ENCODE assay signal across 8 cellular contexts in the genomic region with DNA sequence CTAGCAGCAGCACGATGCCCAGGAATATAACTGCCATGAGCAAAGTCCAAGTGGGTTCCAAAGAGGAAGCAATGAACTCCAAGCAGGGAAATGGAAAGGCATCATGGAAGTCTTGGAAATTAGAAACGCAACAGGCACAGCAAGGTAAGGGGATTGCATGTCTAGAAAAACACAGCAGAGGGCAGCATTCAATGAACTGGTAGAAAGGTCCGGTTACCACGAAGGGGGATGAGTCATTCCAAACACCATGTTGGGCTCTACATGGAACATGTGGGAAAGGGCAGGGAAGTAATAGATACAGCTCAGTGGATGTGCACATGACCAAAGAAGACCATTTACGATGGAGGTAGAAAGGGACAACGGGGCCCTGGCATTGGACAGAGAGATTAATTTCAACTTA. TPM values are rescaled to one million over a fixed set of nuclear protein-coding genes. Genes with fewer than 3 reads are reported as not detected.
DNase-seq lines count a peak whose midpoint lies in the region; ATAC-seq and TF ChIP-seq lines count a peak whose summit lies in the region.

No MANE protein-coding gene starts in this region.

- 0 out of 2 replicates have a peak, but pooled peaks cover 4% of the 10 kb centered on the region for H4K20me1 ChIP-seq in DOHH2 (ENCODE audit: control insufficient read depth, insufficient read depth, low read depth, low read length)

- no TSS peak for BruUV-seq in Panc1 (replicated peaks; lab: Mats Ljungman, UMichigan)

- intact Hi-C loops in Panc1 (cut with micrococcal nuclease; ENCODE audit: unreplicated experiment) (no loop called here), spleen (cut with DNase I; ENCODE audit: low total_unique reads) (no loop called here)

- POLR2A ChIA-PET in Panc1 (lab: Charles Lee) = no interaction called here

- H3F3A ChIP-seq in DOHH2 (ENCODE audit: control insufficient read depth, insufficient read depth) = no peaks in the 10 kb centered on the region

- in situ Hi-C loops in Panc1 (cut with HindIII; ENCODE audit: low pct_unique_long_range_greater_than_20kb, low sequenced_read_pairs) = no loop called here

- H3K36me3 ChIP-seq in DOHH2 (ENCODE audit: control insufficient read depth, low read length) (no peaks in the 10 kb centered on the region), Panc1 (ENCODE audit: control insufficient read depth, insufficient read depth, low read length) (no peaks in the 10 kb centered on the region), cardiac muscle cell (peaks cover 27% of the 10 kb centered on the region), upper lobe of left lung (no peaks in the 10 kb centered on the region), spleen (no peaks in the 10 kb centered on the region)

- H3K9me3 ChIP-seq in DOHH2 (ENCODE audit: control insufficient read depth, insufficient read depth, low read length) (no peaks in the 10 kb centered on the region), Panc1 (ENCODE audit: control insufficient read depth, insufficient read depth, low read depth, low read length) (no peaks in the 10 kb centered on the region), cardiac muscle cell (ENCODE audit: low read depth) (no peaks in the 10 kb centered on the region), upper lobe of left lung (no peaks in the 10 kb centered on the region), spleen (no peaks in the 10 kb centered on the region)

- H3K4me3 ChIP-seq in DOHH2 (ENCODE audit: low read length) = no peak overlapping the region
- H3K4me3 ChIP-seq in Panc1 (ENCODE audit: low read depth in 2 of 2, low read length in 2 of 2) = no peak overlapping the region
- H3K4me3 ChIP-seq in cardiac muscle cell = no peak overlapping the region
- H3K4me3 ChIP-seq in upper lobe of left lung = no peak overlapping the region
- H3K4me3 ChIP-seq in spleen = no peak overlapping the region

- H3K4me1 ChIP-seq in DOHH2 (ENCODE audit: control insufficient read depth, low read length) (no peaks in the 10 kb centered on the region), Panc1 (ENCODE audit: control insufficient read depth, insufficient read depth, low read length) (no peaks in the 10 kb centered on the region), cardiac muscle cell (ENCODE audit: low read depth) (peaks cover 44% of the 10 kb centered on the region), upper lobe of left lung (peaks cover 0 to 5% (median 0%) of the 10 kb centered on the region in 4 donors), spleen (peaks cover 0 to 4% (median 0%) of the 10 kb centered on the region in 6 donors)

- CTCF ChIA-PET in Panc1 (lab: Charles Lee) = interaction anchor here (1.0 kb wide), 1 partner anchor 15 kb away, joined by 4 read pairs; no protein-coding TSS in a partner anchor

- TF ChIP-seq EP300 in upper lobe of left lung (IDR thresholded peaks at IDR 0.05) = no peak

- DNase-seq in HT1080 (ENCODE audit: low read depth) (peak; percentile 68), Panc1 (ENCODE audit: low read depth, low spot score) (no peak), cardiac muscle cell (ENCODE audit: low read depth in 1 of 2, low spot score in 1 of 2) (peak; percentile 55 to 67), upper lobe of left lung (peak in 1 of 2 donors; percentile 42), spleen (no peak), anterior cingulate cortex (lab: John Stamatoyannopoulos, UW) (no peak), hippocampal formation (lab: John Stamatoyannopoulos, UW) (no peak)

- H3K4me2 ChIP-seq in DOHH2 (ENCODE audit: low read length) = no peak overlapping the region

- no peaks in the 10 kb centered on the region for H3K79me2 ChIP-seq in DOHH2 (ENCODE audit: control insufficient read depth, low read length)

- ATAC-seq in Panc1 (no peak), upper lobe of left lung (ENCODE audit: low FRiP score in 2 of 2) (peak; percentile 24 to 50)

- H3K27me3 ChIP-seq in DOHH2 (ENCODE audit: control insufficient read depth, low read length) (peaks cover 84% of the 10 kb centered on the region), Panc1 (ENCODE audit: control insufficient read depth, insufficient read depth, low read length) (peaks cover 3% of the 10 kb centered on the region; the same call in 1 of the 2 replicates), cardiac muscle cell (no peaks in the 10 kb centered on the region), upper lobe of left lung (no peaks in the 10 kb centered on the region), spleen (replicated peaks in 1 of 7) (peaks cover 0 to 50% (median 0%) of the 10 kb centered on the region in 7 donors)

- H3K27ac ChIP-seq in DOHH2 (ENCODE audit: low read depth, low read length) (no peak overlapping the region), Panc1 (ENCODE audit: low read length) (no peak overlapping the region), cardiac muscle cell (no peak overlapping the region), upper lobe of left lung (no peak overlapping the region), spleen (no peak overlapping the region)

- 49 to 56% methylated on average over 6 of the region's 6 CpGs for WGBS in upper lobe of left lung, 2 donors
- 41 to 51% (median 47%) methylated on average over 6 of the region's 6 CpGs for WGBS in spleen, 5 donors

- TF ChIP-seq POLR2A in upper lobe of left lung (IDR thresholded peaks at IDR 0.05) (no peak), spleen (IDR thresholded peaks at IDR 0.05) (no peak)

- no peaks in the 10 kb centered on the region for H3K9me2 ChIP-seq in DOHH2 (replicated peaks; ENCODE audit: control insufficient read depth, low read length)

- TF ChIP-seq CTCF in DOHH2 (IDR thresholded peaks at IDR 0.05; ENCODE audit: low read depth, low read length, poor library complexity, severe bottlenecking) (peak; percentile 52), Panc1 (IDR thresholded peaks at IDR 0.05) (peak; percentile 43), cardiac muscle cell (IDR thresholded peaks at IDR 0.05; ENCODE audit: low read depth, low read length) (peak; percentile 34), upper lobe of left lung (IDR thresholded peaks at IDR 0.05) (peak in 5 of 6 experiments; percentile 35 to 59 (median 49)), spleen (IDR thresholded peaks at IDR 0.05 in 8 of 11, conservative IDR thresholded peaks at IDR 0.05 in 3 of 11) (peak in 1 of 11 experiments; percentile 24)

RNA-seq across cellular contexts. Expression of gene RXRG, which starts 36.4 kb away (rescaled TPM):
- total RNA-seq in HT1080 (2014; rRNA removed; shearing (Covaris generic)) = not detected in 2 replicates
- not detected in 2 replicates for polyA plus RNA-seq in HT1080 (2015; cell fraction: cytosol; rRNA removed)
- polyA plus RNA-seq in HT1080 (2015; cell fraction: nucleus; rRNA removed) = not detected in 2 replicates
- total RNA-seq in Panc1 (2021; ENCODE audit: unreplicated experiment) (not detected), cardiac muscle cell (247 and 285 TPM in 2 replicates), upper lobe of left lung (1 to 10 TPM in 4 of 6 donors, not detected in 2; 2.3 to 6.1 (median 3.4) TPM), spleen (under 1 TPM in 4 of 7 donors, not detected in 3; 0.34 to 0.98 (median 0.54) TPM)
- polyA plus RNA-seq in Panc1 (2012; ENCODE audit: insufficient read length) = not detected
- polyA plus RNA-seq in cardiac muscle cell (296 and 429 TPM in 2 replicates), spleen (under 1 TPM in 2 of 3 donors, not detected in 1; 0.12 to 0.42 TPM)

RNA-seq across cellular contexts. Expression of gene LMX1A, which starts 52.0 kb away (rescaled TPM):
- total RNA-seq in HT1080 (2014; rRNA removed; shearing (Covaris generic)) = not detected in 2 replicates
- polyA plus RNA-seq in HT1080 (2015; cell fraction: cytosol; rRNA removed) = not detected in 2 replicates
- not detected in 2 replicates for polyA plus RNA-seq in HT1080 (2015; cell fraction: nucleus; rRNA removed)
- total RNA-seq in Panc1 (2021; ENCODE audit: unreplicated experiment) (not detected), cardiac muscle cell (not detected in 2 replicates), upper lobe of left lung (under 1 TPM in 2 of 6 donors, not detected in 4; 0.33 to 0.67 TPM), spleen (not detected)
- not detected for polyA plus RNA-seq in Panc1 (2012; ENCODE audit: insufficient read length)
- polyA plus RNA-seq in cardiac muscle cell (not detected in 2 replicates), spleen (not detected)

Comparison
In these comparisons a context has a peak if more than half of its experiments do, and no peak if none do; other contexts are left out.
1. DNase-seq: peak in HT1080 (single experiment) and cardiac muscle cell (2 of 2); none in Panc1 (single experiment), spleen (single experiment), anterior cingulate cortex (0 of 58) and hippocampal formation (0 of 2).
2. RNA of gene RXRG, which starts 36.4 kb away (total RNA-seq): 247 to 285 TPM in cardiac muscle cell; 2.3 to 6.1 TPM in upper lobe of left lung, 0.34 to 0.98 TPM in spleen, not detected in HT1080 and not detected in Panc1 (single experiment); every median in the first group is over 10 times any median in the second.